2 cellular contexts compared by ENCODE assay signal in the genomic region with DNA sequence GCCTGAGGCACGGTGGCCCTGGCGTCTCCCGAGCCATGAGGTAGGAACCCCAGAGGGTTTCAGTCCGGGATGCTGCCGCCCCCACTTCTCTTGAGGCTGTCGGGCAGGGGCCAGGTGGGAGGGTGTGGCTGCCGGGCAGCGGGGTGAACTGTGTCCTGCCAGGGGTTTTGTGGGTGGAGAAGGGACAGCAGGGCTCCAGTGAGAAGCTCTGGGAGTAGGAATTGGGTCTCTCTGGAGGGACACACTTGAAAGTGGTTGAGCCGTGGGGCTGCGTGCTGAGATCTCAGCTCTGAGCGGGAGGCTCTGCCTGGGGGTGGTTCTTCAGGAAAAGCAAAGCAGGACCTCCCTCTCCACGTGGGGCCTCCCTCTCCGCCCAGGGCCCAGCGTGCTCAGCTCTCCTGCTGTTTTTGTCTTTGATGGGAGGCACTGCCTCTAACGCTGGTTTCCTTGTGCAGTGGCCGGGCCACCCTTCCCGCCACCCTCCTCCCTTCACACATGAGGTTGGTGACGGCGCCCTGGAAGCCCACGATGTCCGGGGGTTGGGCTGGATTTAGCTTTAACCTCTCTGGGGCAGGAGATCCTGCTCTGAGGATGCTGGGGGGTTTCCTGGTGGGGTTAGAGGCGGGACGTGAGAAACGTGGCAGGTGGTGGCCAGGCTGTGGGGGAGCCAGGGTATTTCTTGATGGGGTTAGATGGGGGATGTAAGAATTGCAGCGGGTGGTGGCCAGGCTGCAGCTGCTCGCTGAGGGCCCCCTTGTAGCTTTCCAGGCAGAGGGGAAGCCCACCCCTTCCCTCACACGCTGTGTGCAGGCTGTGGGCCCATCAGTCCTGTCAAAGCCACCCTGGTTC.
A peak's percentile ranks its signal among the peaks of the same experiment; 100 is the strongest.
TF ChIP-seq lines count a peak whose summit lies in the region.

No MANE protein-coding gene starts in this region.

TF ChIP-seq in HepG2, 621 proteins besides CTCF, POLR2A, EP300 and RAD21:
- TF ChIP-seq NFRKB (IDR thresholded peaks at IDR 0.05) (no peak), DMAP1 (CRISPR knock-in tag; IDR thresholded peaks at IDR 0.05) (peak; percentile 34; the same call in 1 of the 2 replicates)

TF ChIP-seq in HEK293, 187 proteins besides CTCF, POLR2A, EP300 and RAD21:
- TF ChIP-seq ZSCAN30 (tag by site-specific recombination; IDR thresholded peaks at IDR 0.05) (no peak), ZIC2 (tag by site-specific recombination; IDR thresholded peaks at IDR 0.05) (peak; percentile 85), ZNF704 (tag by site-specific recombination; IDR thresholded peaks at IDR 0.05) (no peak), EGR2 (tag by site-specific recombination; IDR thresholded peaks at IDR 0.05; ENCODE audit: low read depth) (no peak), ZNF600 (tag by site-specific recombination; IDR thresholded peaks at IDR 0.05) (no peak), GLIS1 (tag by site-specific recombination; IDR thresholded peaks at IDR 0.05) (peak; percentile 66), ZNF2 (tag by site-specific recombination; IDR thresholded peaks at IDR 0.05) (no peak), ZBTB48 (tag by site-specific recombination; IDR thresholded peaks at IDR 0.05) (no peak), ZNF791 (tag by site-specific recombination; IDR thresholded peaks at IDR 0.05) (no peak), GFI1B (tag by site-specific recombination; IDR thresholded peaks at IDR 0.05) (no peak), ZEB2 (tag by site-specific recombination; IDR thresholded peaks at IDR 0.05) (no peak), ZNF580 (tag by site-specific recombination; IDR thresholded peaks at IDR 0.05) (no peak), ZNF626 (tag by site-specific recombination; IDR thresholded peaks at IDR 0.05) (no peak)
- TF ChIP-seq, protein P1, sequence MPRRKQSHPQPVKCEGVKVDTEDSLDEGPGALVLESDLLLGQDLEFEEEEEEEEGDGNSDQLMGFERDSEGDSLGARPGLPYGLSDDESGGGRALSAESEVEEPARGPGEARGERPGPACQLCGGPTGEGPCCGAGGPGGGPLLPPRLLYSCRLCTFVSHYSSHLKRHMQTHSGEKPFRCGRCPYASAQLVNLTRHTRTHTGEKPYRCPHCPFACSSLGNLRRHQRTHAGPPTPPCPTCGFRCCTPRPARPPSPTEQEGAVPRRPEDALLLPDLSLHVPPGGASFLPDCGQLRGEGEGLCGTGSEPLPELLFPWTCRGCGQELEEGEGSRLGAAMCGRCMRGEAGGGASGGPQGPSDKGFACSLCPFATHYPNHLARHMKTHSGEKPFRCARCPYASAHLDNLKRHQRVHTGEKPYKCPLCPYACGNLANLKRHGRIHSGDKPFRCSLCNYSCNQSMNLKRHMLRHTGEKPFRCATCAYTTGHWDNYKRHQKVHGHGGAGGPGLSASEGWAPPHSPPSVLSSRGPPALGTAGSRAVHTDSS (tag by site-specific recombination; IDR thresholded peaks at IDR 0.05), result no peak
- TF ChIP-seq, protein P2, sequence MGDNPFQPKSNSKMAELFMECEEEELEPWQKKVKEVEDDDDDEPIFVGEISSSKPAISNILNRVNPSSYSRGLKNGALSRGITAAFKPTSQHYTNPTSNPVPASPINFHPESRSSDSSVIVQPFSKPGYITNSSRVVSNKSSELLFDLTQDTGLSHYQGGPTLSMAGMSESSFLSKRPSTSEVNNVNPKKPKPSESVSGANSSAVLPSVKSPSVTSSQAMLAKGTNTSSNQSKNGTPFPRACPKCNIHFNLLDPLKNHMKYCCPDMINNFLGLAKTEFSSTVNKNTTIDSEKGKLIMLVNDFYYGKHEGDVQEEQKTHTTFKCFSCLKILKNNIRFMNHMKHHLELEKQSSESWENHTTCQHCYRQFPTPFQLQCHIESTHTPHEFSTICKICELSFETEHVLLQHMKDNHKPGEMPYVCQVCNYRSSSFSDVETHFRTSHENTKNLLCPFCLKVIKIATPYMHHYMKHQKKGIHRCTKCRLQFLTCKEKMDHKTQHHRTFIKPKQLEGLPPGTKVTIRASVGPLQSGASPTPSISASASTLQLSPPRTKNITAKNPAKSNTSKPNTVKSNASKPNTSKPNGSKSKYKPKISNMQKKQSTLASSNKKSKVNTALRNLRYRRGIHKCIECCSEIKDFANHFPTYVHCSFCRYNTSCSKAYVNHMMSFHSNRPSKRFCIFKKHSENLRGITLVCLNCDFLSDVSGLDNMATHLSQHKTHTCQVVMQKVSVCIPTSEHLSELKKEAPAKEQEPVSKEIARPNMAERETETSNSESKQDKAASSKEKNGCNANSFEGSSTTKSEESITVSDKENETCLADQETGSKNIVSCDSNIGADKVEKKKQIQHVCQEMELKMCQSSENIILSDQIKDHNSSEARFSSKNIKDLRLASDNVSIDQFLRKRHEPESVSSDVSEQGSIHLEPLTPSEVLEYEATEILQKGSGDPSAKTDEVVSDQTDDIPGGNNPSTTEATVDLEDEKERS (tag by site-specific recombination; IDR thresholded peaks at IDR 0.05), result no peak
- TF ChIP-seq, protein P3, sequence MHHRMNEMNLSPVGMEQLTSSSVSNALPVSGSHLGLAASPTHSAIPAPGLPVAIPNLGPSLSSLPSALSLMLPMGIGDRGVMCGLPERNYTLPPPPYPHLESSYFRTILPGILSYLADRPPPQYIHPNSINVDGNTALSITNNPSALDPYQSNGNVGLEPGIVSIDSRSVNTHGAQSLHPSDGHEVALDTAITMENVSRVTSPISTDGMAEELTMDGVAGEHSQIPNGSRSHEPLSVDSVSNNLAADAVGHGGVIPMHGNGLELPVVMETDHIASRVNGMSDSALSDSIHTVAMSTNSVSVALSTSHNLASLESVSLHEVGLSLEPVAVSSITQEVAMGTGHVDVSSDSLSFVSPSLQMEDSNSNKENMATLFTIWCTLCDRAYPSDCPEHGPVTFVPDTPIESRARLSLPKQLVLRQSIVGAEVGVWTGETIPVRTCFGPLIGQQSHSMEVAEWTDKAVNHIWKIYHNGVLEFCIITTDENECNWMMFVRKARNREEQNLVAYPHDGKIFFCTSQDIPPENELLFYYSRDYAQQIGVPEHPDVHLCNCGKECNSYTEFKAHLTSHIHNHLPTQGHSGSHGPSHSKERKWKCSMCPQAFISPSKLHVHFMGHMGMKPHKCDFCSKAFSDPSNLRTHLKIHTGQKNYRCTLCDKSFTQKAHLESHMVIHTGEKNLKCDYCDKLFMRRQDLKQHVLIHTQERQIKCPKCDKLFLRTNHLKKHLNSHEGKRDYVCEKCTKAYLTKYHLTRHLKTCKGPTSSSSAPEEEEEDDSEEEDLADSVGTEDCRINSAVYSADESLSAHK (tag by site-specific recombination; IDR thresholded peaks at IDR 0.05), result no peak
- TF ChIP-seq, protein P4, sequence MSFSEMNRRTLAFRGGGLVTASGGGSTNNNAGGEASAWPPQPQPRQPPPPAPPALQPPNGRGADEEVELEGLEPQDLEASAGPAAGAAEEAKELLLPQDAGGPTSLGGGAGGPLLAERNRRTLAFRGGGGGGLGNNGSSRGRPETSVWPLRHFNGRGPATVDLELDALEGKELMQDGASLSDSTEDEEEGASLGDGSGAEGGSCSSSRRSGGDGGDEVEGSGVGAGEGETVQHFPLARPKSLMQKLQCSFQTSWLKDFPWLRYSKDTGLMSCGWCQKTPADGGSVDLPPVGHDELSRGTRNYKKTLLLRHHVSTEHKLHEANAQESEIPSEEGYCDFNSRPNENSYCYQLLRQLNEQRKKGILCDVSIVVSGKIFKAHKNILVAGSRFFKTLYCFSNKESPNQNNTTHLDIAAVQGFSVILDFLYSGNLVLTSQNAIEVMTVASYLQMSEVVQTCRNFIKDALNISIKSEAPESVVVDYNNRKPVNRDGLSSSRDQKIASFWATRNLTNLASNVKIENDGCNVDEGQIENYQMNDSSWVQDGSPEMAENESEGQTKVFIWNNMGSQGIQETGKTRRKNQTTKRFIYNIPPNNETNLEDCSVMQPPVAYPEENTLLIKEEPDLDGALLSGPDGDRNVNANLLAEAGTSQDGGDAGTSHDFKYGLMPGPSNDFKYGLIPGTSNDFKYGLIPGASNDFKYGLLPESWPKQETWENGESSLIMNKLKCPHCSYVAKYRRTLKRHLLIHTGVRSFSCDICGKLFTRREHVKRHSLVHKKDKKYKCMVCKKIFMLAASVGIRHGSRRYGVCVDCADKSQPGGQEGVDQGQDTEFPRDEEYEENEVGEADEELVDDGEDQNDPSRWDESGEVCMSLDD (tag by site-specific recombination; IDR thresholded peaks at IDR 0.05), result no peak
- TF ChIP-seq, protein P5, sequence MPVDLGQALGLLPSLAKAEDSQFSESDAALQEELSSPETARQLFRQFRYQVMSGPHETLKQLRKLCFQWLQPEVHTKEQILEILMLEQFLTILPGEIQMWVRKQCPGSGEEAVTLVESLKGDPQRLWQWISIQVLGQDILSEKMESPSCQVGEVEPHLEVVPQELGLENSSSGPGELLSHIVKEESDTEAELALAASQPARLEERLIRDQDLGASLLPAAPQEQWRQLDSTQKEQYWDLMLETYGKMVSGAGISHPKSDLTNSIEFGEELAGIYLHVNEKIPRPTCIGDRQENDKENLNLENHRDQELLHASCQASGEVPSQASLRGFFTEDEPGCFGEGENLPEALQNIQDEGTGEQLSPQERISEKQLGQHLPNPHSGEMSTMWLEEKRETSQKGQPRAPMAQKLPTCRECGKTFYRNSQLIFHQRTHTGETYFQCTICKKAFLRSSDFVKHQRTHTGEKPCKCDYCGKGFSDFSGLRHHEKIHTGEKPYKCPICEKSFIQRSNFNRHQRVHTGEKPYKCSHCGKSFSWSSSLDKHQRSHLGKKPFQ (tag by site-specific recombination; IDR thresholded peaks at IDR 0.05), result no peak
